In the genomic region with DNA sequence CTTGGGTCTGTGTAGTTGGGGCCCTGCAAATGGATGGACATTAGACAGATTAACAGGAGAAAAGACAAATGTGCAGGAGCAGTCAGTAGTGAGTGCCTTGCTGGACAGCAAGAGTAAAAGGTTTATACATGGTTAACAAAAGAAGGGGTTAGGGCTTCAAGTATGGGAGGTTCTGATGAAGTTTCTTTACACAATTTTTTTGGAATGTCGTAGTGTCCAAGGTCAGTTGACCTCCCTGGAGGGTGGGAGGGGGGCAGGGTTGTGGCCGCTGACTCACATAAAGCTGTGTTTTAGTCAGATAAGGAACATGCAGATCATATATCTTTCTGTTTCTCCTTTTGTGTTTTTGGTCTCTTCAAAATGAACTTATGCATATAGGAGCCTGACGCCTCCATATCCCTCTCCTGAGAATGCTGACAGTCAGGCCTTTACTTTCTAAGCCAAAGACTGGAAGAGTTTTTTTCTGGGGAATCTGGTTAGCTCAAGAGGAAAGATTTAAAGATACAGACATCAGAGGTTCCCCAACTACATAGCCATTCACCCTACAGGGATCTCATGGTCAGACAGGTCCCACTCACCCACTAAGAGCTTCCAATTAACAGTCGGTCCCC, we compare ENCODE assay signal across 15 cellular contexts.
A peak's percentile ranks its signal among the peaks of the same experiment; 100 is the strongest.
DNase-seq lines count a peak whose midpoint lies in the region; ATAC-seq and TF ChIP-seq lines count a peak whose summit lies in the region.
"Had no signal": no experiment of that assay in that cellular context is flagged by ENCODE, and none has a peak within 500 bp of the region (broad histone marks: within the 10 kb centered on the region; RNA-seq: fewer than 3 reads in every experiment).

No MANE protein-coding gene starts in this region.

- H3K27me3 ChIP-seq in AG04450 (ENCODE audit: control insufficient read depth, insufficient read depth, low read length) (no peaks in the 10 kb centered on the region), adrenal gland (no peaks in the 10 kb centered on the region)
- H3K27me3 ChIP-seq: Peyer's patch had no signal

- intact Hi-C loops in adrenal gland (cut with DNase I): no loop called here
- intact Hi-C loops in activated CD4-positive, alpha-beta T cell treated with anti-CD3 and anti-CD28 coated beads for 36 hours (cut with DNase I, micrococcal nuclease): no loop called here

- CTCF ChIA-PET in AG04450 (lab: Charles Lee): interaction anchor here (0.8 to 1.2 kb wide), 2 partner anchors 8 to 61 kb away, joined by 3 to 5 read pairs; no protein-coding TSS in a partner anchor
- CTCF ChIA-PET in activated CD4-positive, alpha-beta T cell treated with anti-CD3 and anti-CD28 coated beads for 36 hours (lab: Charles Lee): interaction anchor here (0.5 kb wide), 1 partner anchor 19 kb away, joined by 3 read pairs; no protein-coding TSS in a partner anchor

- H3K27me3 Mint-ChIP-seq in activated CD4-positive, alpha-beta T cell treated with anti-CD3 and anti-CD28 coated beads for 36 hours: peaks cover 6% of the 10 kb centered on the region

- no peaks in the 10 kb centered on the region for H3K9me3 Mint-ChIP-seq in activated CD4-positive, alpha-beta T cell treated with anti-CD3 and anti-CD28 coated beads for 36 hours (ENCODE audit: low read depth)
- H3K9me3 Mint-ChIP-seq: central memory CD8-positive, alpha-beta T cell had no signal

- H3K36me3 Mint-ChIP-seq in activated CD4-positive, alpha-beta T cell treated with anti-CD3 and anti-CD28 coated beads for 36 hours (ENCODE audit: low read depth): no peaks in the 10 kb centered on the region

- H3K27ac ChIP-seq in AG04450 (ENCODE audit: low read depth, low read length) (peak overlapping the region; percentile 47), adrenal gland (no peak overlapping the region)
- H3K27ac ChIP-seq: Peyer's patch, skin epidermis had no signal

- TF ChIP-seq POLR2A in adrenal gland (IDR thresholded peaks at IDR 0.05): no peak

- peaks cover 0 to 7% of the 10 kb centered on the region in 2 donors for H3K4me1 ChIP-seq in adrenal gland (replicated peaks in 1 of 2)
- H3K4me1 ChIP-seq: Peyer's patch had no signal

- POLR2A ChIA-PET in AG04450 (lab: Yijun Ruan, JAX): no interaction called here
- POLR2A ChIA-PET in activated CD4-positive, alpha-beta T cell treated with anti-CD3 and anti-CD28 coated beads for 36 hours (lab: Charles Lee): no interaction called here

- no peak overlapping the region for H3K27ac Mint-ChIP-seq in activated CD4-positive, alpha-beta T cell treated with anti-CD3 and anti-CD28 coated beads for 36 hours
- H3K27ac Mint-ChIP-seq: B cell had no signal

- TF ChIP-seq CTCF in AG04450 (IDR thresholded peaks at IDR 0.05; ENCODE audit: low read depth, low read length) (no peak), adrenal gland (IDR thresholded peaks at IDR 0.05) (no peak)

- H3K4me3 Mint-ChIP-seq in activated CD4-positive, alpha-beta T cell treated with anti-CD3 and anti-CD28 coated beads for 36 hours: no peak overlapping the region
- H3K4me3 Mint-ChIP-seq: B cell; central memory CD8-positive, alpha-beta T cell had no signal

- no peak overlapping the region for H3K4me3 ChIP-seq in AG04450 (ENCODE audit: low read depth, low read length)
- no peak overlapping the region for H3K4me3 ChIP-seq in adrenal gland
- H3K4me3 ChIP-seq: Peyer's patch, skin epidermis had no signal

- no peak for ATAC-seq in activated CD4-positive, alpha-beta T cell treated with anti-CD3 and anti-CD28 coated beads for 36 hours
- ATAC-seq in HG03108 (IDR thresholded peaks at IDR 0.05; ENCODE audit: unreplicated experiment): no peak

- WGBS in adrenal gland, 4 donors: 29 to 53% (median 36%) methylated on average over 4 of the region's 4 CpGs

- peak; percentile 37 for DNase-seq in AG04450 (ENCODE audit: low read depth, low spot score)
- DNase-seq in HS-5 (ENCODE audit: low read depth): peak; percentile 70
- DNase-seq in adrenal gland: peak in 6 of 7 donors; percentile 49 to 70 (median 63)
- peak; percentile 56 for DNase-seq in kidney glomerular epithelial cell (lab: John Stamatoyannopoulos, UW)
- DNase-seq in NCI-H187 (lab: John Stamatoyannopoulos, UW): no peak
- no peak for DNase-seq in NCI-H1048 (lab: John Stamatoyannopoulos, UW)
- DNase-seq in activated CD4-positive, alpha-beta T cell treated with anti-CD3 and anti-CD28 coated beads for 36 hours: no peak
- DNase-seq: activated CD4-positive, CD25-positive, alpha-beta regulatory T cell; activated T-cell treated with anti-CD3 and anti-CD28 coated beads, Interleukin-2, amount 50 U/mL, for 48 hours; NCI-H2029 treated with DMSO at 0.1 percent for 48 hours; Peyer's patch had no signal

- no peaks in the 10 kb centered on the region for H3K36me3 ChIP-seq in adrenal gland (replicated peaks in 1 of 2)
- H3K36me3 ChIP-seq: Peyer's patch had no signal

- peaks cover 10% of the 10 kb centered on the region; the same call in 1 of the 2 replicates for H3K9me3 ChIP-seq in AG04450 (ENCODE audit: control insufficient read depth, insufficient read depth, low read length)
- H3K9me3 ChIP-seq in adrenal gland (replicated peaks in 1 of 3): no peaks in the 10 kb centered on the region
- H3K9me3 ChIP-seq: Peyer's patch had no signal

- H3K4me1 Mint-ChIP-seq in activated CD4-positive, alpha-beta T cell treated with anti-CD3 and anti-CD28 coated beads for 36 hours: peaks cover 9% of the 10 kb centered on the region
- H3K4me1 Mint-ChIP-seq: B cell; central memory CD8-positive, alpha-beta T cell had no signal

Comparison
In these comparisons a context has a peak if more than half of its experiments do, and no peak if none do; other contexts are left out.
1. DNase-seq: peak in AG04450 (single experiment), HS-5 (single experiment), adrenal gland (6 of 7) and kidney glomerular epithelial cell (single experiment); none in NCI-H187 (0 of 2), NCI-H1048 (single experiment) and activated CD4-positive, alpha-beta T cell treated with anti-CD3 and anti-CD28 coated beads for 36 hours (single experiment).